ENCODE assay signal across 3 cellular contexts in the genomic region with DNA sequence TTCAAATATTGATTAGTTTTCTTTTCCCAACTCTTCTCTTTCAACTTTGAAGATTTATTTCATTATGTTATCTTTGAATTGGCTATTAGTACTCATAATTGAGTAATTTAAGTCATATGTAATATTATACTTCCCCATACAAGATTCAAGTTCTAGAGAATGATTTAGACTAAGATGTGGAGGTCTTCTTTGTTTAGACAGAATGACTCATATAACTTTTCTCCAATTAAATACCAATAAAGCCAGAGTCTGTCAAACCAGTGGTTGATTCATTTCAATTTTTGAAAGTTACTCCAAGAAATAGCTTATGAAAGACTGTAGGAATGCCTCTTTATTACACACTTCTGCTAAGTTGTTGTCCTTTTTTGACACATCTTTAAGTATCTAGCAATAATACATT.
"Had no signal": no experiment of that assay in that cellular context is flagged by ENCODE, and none has a peak within 500 bp of the region (broad histone marks: within the 10 kb centered on the region; RNA-seq: fewer than 3 reads in every experiment).

No MANE protein-coding gene starts in this region.

- DNase-seq: GDM1, GF-D8 had no signal

- ATAC-seq: GM12878 had no signal

- H3K4me3 ChIP-seq: GM12878 had no signal
